9 cellular contexts compared by ENCODE assay signal in the genomic region with DNA sequence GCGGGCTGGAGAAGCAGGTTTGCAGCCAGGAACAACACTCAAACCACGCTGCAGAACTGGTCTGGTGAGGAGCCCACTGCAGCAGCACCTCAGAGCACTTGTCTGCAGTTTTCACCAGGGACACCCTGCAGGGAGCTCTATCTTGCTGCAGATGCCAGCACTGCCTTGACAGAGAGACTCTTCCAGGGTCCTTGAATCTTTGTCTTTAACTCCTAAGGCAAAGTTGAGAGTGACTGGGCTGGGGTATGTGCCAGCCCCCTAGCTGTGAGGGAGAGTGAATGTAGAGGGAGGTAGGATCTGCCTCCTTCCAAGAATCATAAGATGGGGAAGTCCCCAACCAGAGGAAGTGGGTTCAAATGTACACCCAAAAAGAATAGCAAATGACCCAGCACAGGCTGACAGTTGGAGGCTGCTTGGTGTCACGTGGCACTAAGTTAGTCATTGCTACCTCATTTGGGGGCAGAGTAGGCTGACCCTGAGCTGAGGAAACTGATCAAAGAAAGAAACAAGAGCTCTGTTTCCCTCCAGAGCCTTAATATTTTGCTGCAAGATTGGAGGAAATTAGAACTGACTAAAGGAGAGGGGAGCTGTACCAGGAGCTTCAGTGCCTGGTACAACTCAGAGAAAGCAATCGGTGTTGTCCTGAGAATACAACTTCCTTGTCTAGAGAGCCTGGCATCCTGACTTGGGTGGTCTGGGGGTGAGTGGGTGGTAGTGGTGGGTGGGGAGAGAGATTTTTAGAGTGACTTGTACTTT. TPM values are rescaled to one million over a fixed set of nuclear protein-coding genes. Genes with fewer than 3 reads are reported as not detected.
DNase-seq lines count a peak whose midpoint lies in the region; ATAC-seq and TF ChIP-seq lines count a peak whose summit lies in the region.
"Had no signal": no experiment of that assay in that cellular context is flagged by ENCODE, and none has a peak within 500 bp of the region (broad histone marks: within the 10 kb centered on the region; RNA-seq: fewer than 3 reads in every experiment).

No MANE protein-coding gene starts in this region.

- H3K27ac ChIP-seq in PC-9 (peak overlapping the region; percentile 81), testis (no peak overlapping the region)

- DNase-seq in DMS53 (lab: John Stamatoyannopoulos, UW) (peak; percentile 39), DMS53 treated with DMSO at 0.1 percent for 48 hours (lab: John Stamatoyannopoulos, UW; ENCODE audit: unreplicated experiment) (no peak), PC-9 (peak; percentile 77 to 84), mucosa of gallbladder (ENCODE audit: low spot score) (peak; percentile 14), cerebellum (ENCODE audit: low spot score) (no peak), testis (no peak)
- DNase-seq in activated effector memory CD4-positive, alpha-beta T cell treated with Interleukin-2 at 50 U/mL for 16 hours = peak; percentile 29
- DNase-seq: heart right ventricle had no signal

- H3K36me3 ChIP-seq in PC-9 (ENCODE audit: low read depth) = no peaks in the 10 kb centered on the region
- H3K36me3 ChIP-seq in testis (ENCODE audit: low read depth, missing control alignments) = no peaks in the 10 kb centered on the region
- H3K36me3 ChIP-seq: heart right ventricle had no signal

- no peak for TF ChIP-seq POLR2A in testis (IDR thresholded peaks at IDR 0.05)

- peaks cover 25% of the 10 kb centered on the region; the same call in 1 of the 2 replicates for H3F3A ChIP-seq in PC-9 (ENCODE audit: insufficient read depth, low read depth)

- BruUV-seq in PC-9 (replicated peaks; lab: Mats Ljungman, UMichigan) = TSS peak; percentile 50

- CTCF ChIA-PET in PC-9 (lab: Charles Lee) = interaction anchor here (1.0 to 1.5 kb wide), 2 partner anchors 29 to 31 kb away, joined by 3 to 6 read pairs; no protein-coding TSS in a partner anchor

- H3K9me2 ChIP-seq in PC-9 (ENCODE audit: insufficient read depth) = no peaks in the 10 kb centered on the region

- H3K4me1 ChIP-seq in PC-9 (replicated peaks; ENCODE audit: insufficient read depth) = peaks cover 33% of the 10 kb centered on the region
- no peaks in the 10 kb centered on the region for H3K4me1 ChIP-seq in testis

- H3K79me2 ChIP-seq in PC-9 (ENCODE audit: low read depth) = no peaks in the 10 kb centered on the region

- H3K27me3 ChIP-seq in PC-9 (ENCODE audit: insufficient read depth, low read depth) (no peaks in the 10 kb centered on the region), testis (no peaks in the 10 kb centered on the region)

- intact Hi-C loops in PC-9 (cut with micrococcal nuclease; ENCODE audit: unreplicated experiment) (loop anchor here (1.0 kb wide), 1 partner anchor 118 kb away; no protein-coding TSS in a partner anchor), testis (cut with DNase I; ENCODE audit: low total_unique reads) (no loop called here)

- H3K9me3 ChIP-seq in PC-9 (ENCODE audit: insufficient read depth, low read depth) (no peaks in the 10 kb centered on the region), testis (no peaks in the 10 kb centered on the region)
- H3K9me3 ChIP-seq: heart right ventricle had no signal

- peak overlapping the region; percentile 63 for H3K4me2 ChIP-seq in PC-9

- H2AFZ ChIP-seq in PC-9 = no peak overlapping the region

- TF ChIP-seq CTCF in PC-9 (conservative IDR thresholded peaks at IDR 0.05) (no peak), testis (IDR thresholded peaks at IDR 0.05) (no peak)

- ATAC-seq in HG02938 (IDR thresholded peaks at IDR 0.05; ENCODE audit: unreplicated experiment) = peak; percentile 67

- H3K4me3 ChIP-seq in PC-9 (no peak overlapping the region), testis (no peak overlapping the region)

- no peaks in the 10 kb centered on the region for H4K20me1 ChIP-seq in PC-9 (ENCODE audit: insufficient read depth)

- POLR2A ChIA-PET in PC-9 (lab: Charles Lee; ENCODE audit: unreplicated experiment) = interaction anchor here (0.5 to 2.0 kb wide), 7 partner anchors 17 to 382 kb away, joined by 3 to 33 read pairs (median 5); no protein-coding TSS in a partner anchor

- WGBS in testis, 2 donors = 30 to 51% methylated on average over 3 of the region's 4 CpGs

RNA-seq across cellular contexts. Expression of a gene that starts 28.2 kb away (rescaled TPM):
- 496 and 536 TPM in 2 replicates for total RNA-seq in PC-9 (2021)
- 193 TPM for total RNA-seq in mucosa of gallbladder
- total RNA-seq in cerebellum = 113 TPM
- total RNA-seq in testis = 100 to 1,000 TPM; 246 to 260 TPM
- polyA plus RNA-seq in testis (ENCODE audit: insufficient read depth, low read depth, low replicate concordance) = 131 TPM

Comparison
In these comparisons a context has a peak if more than half of its experiments do, and no peak if none do; other contexts are left out.
1. DNase-seq: peak in DMS53 (single experiment), PC-9 (2 of 2), activated effector memory CD4-positive, alpha-beta T cell treated with Interleukin-2 at 50 U/mL for 16 hours (single experiment) and mucosa of gallbladder (single experiment); none in DMS53 treated with DMSO at 0.1 percent for 48 hours (single experiment), cerebellum (single experiment) and testis (single experiment).